21 cellular contexts compared by ENCODE assay signal in genomic region chr3:183129243-183129642, GRCh38. TPM values are rescaled to one million over a fixed set of nuclear protein-coding genes. Genes with fewer than 3 reads are reported as not detected.
A peak's percentile ranks its signal among the peaks of the same experiment; 100 is the strongest.
DNase-seq lines count a peak whose midpoint lies in the region; ATAC-seq and TF ChIP-seq lines count a peak whose summit lies in the region.
"Had no signal": no experiment of that assay in that cellular context is flagged by ENCODE, and none has a peak within 500 bp of the region (broad histone marks: within the 10 kb centered on the region; RNA-seq: fewer than 3 reads in every experiment).

No MANE protein-coding gene starts in this region.

- no peaks in the 10 kb centered on the region for H3K9me2 ChIP-seq in PC-3 (replicated peaks; ENCODE audit: low read length)

- no peak overlapping the region for H3K4me3 Mint-ChIP-seq in activated T-cell treated with anti-CD3 and anti-CD28 coated beads, Interleukin-2, amount 50 U/mL, for 72 hours
- H3K4me3 Mint-ChIP-seq in activated T-cell treated with anti-CD3 and anti-CD28 coated beads, Interleukin-2, amount 50 U/mL, for 24 hours: no peak overlapping the region
- H3K4me3 Mint-ChIP-seq in endodermal cell (no peak overlapping the region), neural progenitor cell (no peak overlapping the region)
- H3K4me3 Mint-ChIP-seq: CD8-positive, alpha-beta memory T cell; T-cell had no signal

- peak overlapping the region; percentile 43 for H3K27ac ChIP-seq in PC-3 (ENCODE audit: low read length)
- H3K27ac ChIP-seq in endodermal cell (ENCODE audit: low read depth, low read length): no peak overlapping the region
- no peak overlapping the region for H3K27ac ChIP-seq in neural progenitor cell
- H3K27ac ChIP-seq: BLaER1 treated with 17β-estradiol and CSF1 and Interleukin-3, amounts not matched to agents 10 nM and 100 nM; KMS-11; PC-9; RWPE1 had no signal

- intact Hi-C loops in PC-3 (cut with micrococcal nuclease): loop anchor here (5.0 kb wide), 1 partner anchor 33 kb away; the partner anchor contains the start of gene LAMP3

- CTCF ChIA-PET in PC-3 (lab: Charles Lee): no interaction called here

- H3K36me3 ChIP-seq in PC-3 (ENCODE audit: low read depth, low read length) (0 out of 2 replicates have a peak, but pooled peaks cover 4% of the 10 kb centered on the region), endodermal cell (ENCODE audit: control insufficient read depth, insufficient read depth, low read length) (no peaks in the 10 kb centered on the region), neural progenitor cell (no peaks in the 10 kb centered on the region)

- POLR2A ChIA-PET in PC-3 (lab: Charles Lee; ENCODE audit: unreplicated experiment): no interaction called here

- TF ChIP-seq CTCF in PC-3 (conservative IDR thresholded peaks at IDR 0.05; ENCODE audit: low read depth, low read length): no peak
- no peak for TF ChIP-seq CTCF in endodermal cell (conservative IDR thresholded peaks at IDR 0.05)
- no peak for TF ChIP-seq CTCF in neural progenitor cell (IDR thresholded peaks at IDR 0.05)
- no peak for TF ChIP-seq CTCF in omental fat pad (IDR thresholded peaks at IDR 0.05)

- WGBS in endodermal cell (ENCODE audit: insufficient coverage in 1 of 2, insufficient read length in 1 of 2), 2 experiments: 83% methylated on average over 1 of the region's 1 CpG; no CpG with 5 or more reads in 1 of the 2 experiments

- H3K4me1 ChIP-seq in PC-3 (ENCODE audit: insufficient read depth, low read length) (peaks cover 23% of the 10 kb centered on the region), endodermal cell (ENCODE audit: control insufficient read depth, insufficient read depth, low read length) (no peaks in the 10 kb centered on the region), neural progenitor cell (no peaks in the 10 kb centered on the region)

- H3K4me2 ChIP-seq in PC-3 (ENCODE audit: low read length) (no peak overlapping the region), neural progenitor cell (no peak overlapping the region)
- H3K4me2 ChIP-seq: KMS-11, PC-9 had no signal

- H3K36me3 Mint-ChIP-seq in activated T-cell treated with anti-CD3 and anti-CD28 coated beads, Interleukin-2, amount 50 U/mL, for 72 hours (ENCODE audit: insufficient read depth in 2 of 2): peaks cover 11 to 29% of the 10 kb centered on the region in 2 donors
- peaks cover 41% of the 10 kb centered on the region for H3K36me3 Mint-ChIP-seq in activated T-cell treated with anti-CD3 and anti-CD28 coated beads, Interleukin-2, amount 50 U/mL, for 24 hours (ENCODE audit: low read depth)
- H3K36me3 Mint-ChIP-seq in endodermal cell (ENCODE audit: low read depth) (peaks cover 2% of the 10 kb centered on the region), neural progenitor cell (peaks cover 1% of the 10 kb centered on the region)

- ATAC-seq in activated T-cell treated with anti-CD3 and anti-CD28 coated beads, Interleukin-2, amount 50 U/mL, for 72 hours (replicated peaks in 1 of 2): no peak
- ATAC-seq in PC-3 (no peak), HG03520 (IDR thresholded peaks at IDR 0.05; ENCODE audit: unreplicated experiment) (no peak), omental fat pad (ENCODE audit: low FRiP score) (no peak)
- ATAC-seq: SK-N-SH treated with all-trans-retinoic acid at 6 μM for 48 hours, T-cell had no signal

- H2AFZ ChIP-seq in PC-3 (ENCODE audit: low read length) (no peak overlapping the region), neural progenitor cell (replicated peaks) (no peak overlapping the region)
- H2AFZ ChIP-seq: PC-9 had no signal

- peak overlapping the region; percentile 14; the same call in 1 of the 2 replicates for H3K9ac ChIP-seq in PC-3 (ENCODE audit: low read length)
- no peak overlapping the region for H3K9ac ChIP-seq in endodermal cell (ENCODE audit: extremely low read depth, low read length, poor library complexity, severe bottlenecking)
- H3K9ac ChIP-seq in neural progenitor cell: no peak overlapping the region
- H3K9ac ChIP-seq: BLaER1 treated with 17β-estradiol and CSF1 and Interleukin-3, amounts not matched to agents 10 nM and 100 nM; KMS-11 had no signal

- peaks cover 7% of the 10 kb centered on the region for H3K4me1 Mint-ChIP-seq in activated T-cell treated with anti-CD3 and anti-CD28 coated beads, Interleukin-2, amount 50 U/mL, for 72 hours (ENCODE audit: low read depth)
- H3K4me1 Mint-ChIP-seq in activated T-cell treated with anti-CD3 and anti-CD28 coated beads, Interleukin-2, amount 50 U/mL, for 24 hours (ENCODE audit: low read depth): no peaks in the 10 kb centered on the region
- H3K4me1 Mint-ChIP-seq in endodermal cell (no peaks in the 10 kb centered on the region), neural progenitor cell (no peaks in the 10 kb centered on the region)
- H3K4me1 Mint-ChIP-seq: CD8-positive, alpha-beta memory T cell had no signal

- DNase-seq in activated T-cell treated with anti-CD3 and anti-CD28 coated beads, Interleukin-2, amount 50 U/mL, for 72 hours: no peak
- DNase-seq in activated T-cell treated with anti-CD3 and anti-CD28 coated beads, Interleukin-2, amount 50 U/mL, for 24 hours: no peak
- DNase-seq in PC-3: no peak
- no peak for DNase-seq in endodermal cell
- DNase-seq in neural progenitor cell (ENCODE audit: low spot score): peak; percentile 40
- no peak for DNase-seq in NCI-H1930 (lab: John Stamatoyannopoulos, UW)
- DNase-seq in omental fat pad (ENCODE audit: low spot score): no peak
- DNase-seq: CD8-positive, alpha-beta memory T cell; GF-D8; NCI-H1436 treated with DMSO at 0.1 percent for 48 hours; NCI-H2029 treated with DMSO at 0.1 percent for 48 hours; NCI-H510A; NCI-H82; SIG-M5; T-cell had no signal

- no peaks in the 10 kb centered on the region for H3K27me3 ChIP-seq in PC-3 (ENCODE audit: low read length)
- no peaks in the 10 kb centered on the region for H3K27me3 ChIP-seq in endodermal cell (ENCODE audit: control insufficient read depth, insufficient read depth, low read length, poor library complexity, severe bottlenecking)
- H3K27me3 ChIP-seq in neural progenitor cell: no peaks in the 10 kb centered on the region
- H3K27me3 ChIP-seq: BLaER1 treated with 17β-estradiol and CSF1 and Interleukin-3, amounts not matched to agents 10 nM and 100 nM had no signal

- H3K4me3 ChIP-seq in PC-3 (ENCODE audit: low read length) (no peak overlapping the region), endodermal cell (ENCODE audit: low read length) (peak overlapping the region; percentile 2), neural progenitor cell (no peak overlapping the region)
- H3K4me3 ChIP-seq: BLaER1 treated with 17β-estradiol and CSF1 and Interleukin-3, amounts not matched to agents 10 nM and 100 nM; PC-9 had no signal

- H3F3A ChIP-seq in PC-3 (ENCODE audit: low read length, unreplicated experiment) (no peaks in the 10 kb centered on the region), neural progenitor cell (ENCODE audit: low read depth) (no peaks in the 10 kb centered on the region)

- H3K79me2 ChIP-seq in PC-3 (ENCODE audit: low read length) (no peaks in the 10 kb centered on the region), neural progenitor cell (ENCODE audit: low read depth) (no peaks in the 10 kb centered on the region)

- no peaks in the 10 kb centered on the region for H3K27me3 Mint-ChIP-seq in activated T-cell treated with anti-CD3 and anti-CD28 coated beads, Interleukin-2, amount 50 U/mL, for 72 hours (ENCODE audit: low read depth)
- no peaks in the 10 kb centered on the region for H3K27me3 Mint-ChIP-seq in activated T-cell treated with anti-CD3 and anti-CD28 coated beads, Interleukin-2, amount 50 U/mL, for 24 hours
- H3K27me3 Mint-ChIP-seq in endodermal cell (ENCODE audit: insufficient read depth): no peaks in the 10 kb centered on the region
- no peaks in the 10 kb centered on the region for H3K27me3 Mint-ChIP-seq in neural progenitor cell (ENCODE audit: insufficient read depth, low read depth)
- H3K27me3 Mint-ChIP-seq: T-cell had no signal

- peak overlapping the region; percentile 34 for H3K27ac Mint-ChIP-seq in activated T-cell treated with anti-CD3 and anti-CD28 coated beads, Interleukin-2, amount 50 U/mL, for 72 hours
- H3K27ac Mint-ChIP-seq in activated T-cell treated with anti-CD3 and anti-CD28 coated beads, Interleukin-2, amount 50 U/mL, for 24 hours: no peak overlapping the region
- no peak overlapping the region for H3K27ac Mint-ChIP-seq in endodermal cell
- H3K27ac Mint-ChIP-seq in neural progenitor cell: no peak overlapping the region
- H3K27ac Mint-ChIP-seq: CD8-positive, alpha-beta memory T cell; T-cell had no signal

- BruUV-seq in PC-3 (replicated peaks; lab: Mats Ljungman, UMichigan): no TSS peak

- H3K9me3 Mint-ChIP-seq in activated T-cell treated with anti-CD3 and anti-CD28 coated beads, Interleukin-2, amount 50 U/mL, for 72 hours: peaks cover 6 to 7% of the 10 kb centered on the region in 2 donors
- H3K9me3 Mint-ChIP-seq in activated T-cell treated with anti-CD3 and anti-CD28 coated beads, Interleukin-2, amount 50 U/mL, for 24 hours: peaks cover 7% of the 10 kb centered on the region
- H3K9me3 Mint-ChIP-seq in endodermal cell: peaks cover 27% of the 10 kb centered on the region
- H3K9me3 Mint-ChIP-seq in neural progenitor cell: peaks cover 10% of the 10 kb centered on the region

- H3K9me3 ChIP-seq in PC-3 (ENCODE audit: low read length): peaks cover 4% of the 10 kb centered on the region; the same call in 1 of the 2 replicates
- H3K9me3 ChIP-seq in endodermal cell (ENCODE audit: control insufficient read depth, low read length): peaks cover 25% of the 10 kb centered on the region
- peaks cover 7% of the 10 kb centered on the region for H3K9me3 ChIP-seq in neural progenitor cell (ENCODE audit: low read depth)

- H4K20me1 ChIP-seq in PC-3 (ENCODE audit: low read length): no peaks in the 10 kb centered on the region
- no peaks in the 10 kb centered on the region for H4K20me1 ChIP-seq in neural progenitor cell (ENCODE audit: low read depth)
- H4K20me1 ChIP-seq: BLaER1 treated with 17β-estradiol and CSF1 and Interleukin-3, amounts not matched to agents 10 nM and 100 nM had no signal

RNA-seq across cellular contexts. Expression of gene MCCC1, which starts 29.9 kb away (rescaled TPM):
- 10 to 100 TPM; 35.5 to 40.8 TPM for total RNA-seq in activated T-cell treated with anti-CD3 and anti-CD28 coated beads, Interleukin-2, amount 50 U/mL, for 72 hours
- total RNA-seq in PC-3 (2014; rRNA removed): 18.5 and 26.3 TPM in 2 replicates
- total RNA-seq in endodermal cell: 10 to 100 TPM; 34.7 to 34.8 TPM
- 14.9 TPM for polyA plus RNA-seq in endodermal cell (2013, experiment 1 of 2)
- 14.3 TPM for polyA plus RNA-seq in endodermal cell (2013, experiment 2 of 2)
- total RNA-seq in neural progenitor cell (ENCODE audit: low replicate concordance): 29.9 and 34.9 TPM in 2 replicates
- 10 to 100 TPM; 37.5 to 68.2 (median 49.3) TPM for total RNA-seq in omental fat pad

RNA-seq across cellular contexts. Expression of gene LAMP3, which starts 33.3 kb away (rescaled TPM):
- total RNA-seq in activated T-cell treated with anti-CD3 and anti-CD28 coated beads, Interleukin-2, amount 50 U/mL, for 72 hours: 10 to 100 TPM; 14.7 to 19.8 TPM
- total RNA-seq in PC-3 (2014; rRNA removed): 2.8 and 3.2 TPM in 2 replicates
- 1 to 10 TPM in 1 of 2 donors, under 1 TPM in 1; 0.55 to 1.1 TPM for total RNA-seq in endodermal cell
- 1.7 TPM for polyA plus RNA-seq in endodermal cell (2013, experiment 1 of 2)
- polyA plus RNA-seq in endodermal cell (2013, experiment 2 of 2): 2.0 TPM
- total RNA-seq in neural progenitor cell (ENCODE audit: low replicate concordance): 0.68 TPM in 1 of 2 replicates, not detected in the other
- under 1 TPM in 1 of 4 donors, not detected in 3; 0.37 TPM for total RNA-seq in omental fat pad
